ENCODE assay signal across 13 cellular contexts in genomic region chr9:37031081-37031480, GRCh38. TPM values are rescaled to one million over a fixed set of nuclear protein-coding genes. Genes with fewer than 3 reads are reported as not detected.
"Had no signal": no experiment of that assay in that cellular context is flagged by ENCODE, and none has a peak within 500 bp of the region (broad histone marks: within the 10 kb centered on the region; RNA-seq: fewer than 3 reads in every experiment).

No MANE protein-coding gene starts in this region.

- ATAC-seq: left lobe of liver; naive thymus-derived CD4-positive, alpha-beta T cell; pancreas had no signal

- H3K36me3 ChIP-seq: pancreas, sigmoid colon, spleen, tibial artery had no signal

- DNase-seq: activated naive CD4-positive, alpha-beta T cell treated with anti-CD3 and anti-CD28 coated beads, Interleukin-2, amount 50 U/mL, for 16 hours; dorsolateral prefrontal cortex; erythroblast; islet precursor cell; mammary epithelial cell; naive thymus-derived CD4-positive, alpha-beta T cell; pancreas; sigmoid colon; tibial artery had no signal

- FAIRE-seq: pancreas, urothelium cell line had no signal

- H3K4me3 ChIP-seq: dorsolateral prefrontal cortex, pancreas, sigmoid colon, tibial artery had no signal

- H3K9me3 ChIP-seq: pancreas, sigmoid colon, spleen, tibial artery had no signal

- H3K27ac Mint-ChIP-seq: naive thymus-derived CD4-positive, alpha-beta T cell had no signal

- H3K27ac ChIP-seq: dorsolateral prefrontal cortex, pancreas, sigmoid colon, tibial artery had no signal

RNA-seq across cellular contexts. Expression of gene PAX5, which starts 3.0 kb away (rescaled TPM):
- total RNA-seq: cardiac septum, mammary epithelial cell, sigmoid colon had no signal
- polyA plus RNA-seq: mammary epithelial cell had no signal
